Comparison of ENCODE assay signal across 15 cellular contexts in the genomic region with DNA sequence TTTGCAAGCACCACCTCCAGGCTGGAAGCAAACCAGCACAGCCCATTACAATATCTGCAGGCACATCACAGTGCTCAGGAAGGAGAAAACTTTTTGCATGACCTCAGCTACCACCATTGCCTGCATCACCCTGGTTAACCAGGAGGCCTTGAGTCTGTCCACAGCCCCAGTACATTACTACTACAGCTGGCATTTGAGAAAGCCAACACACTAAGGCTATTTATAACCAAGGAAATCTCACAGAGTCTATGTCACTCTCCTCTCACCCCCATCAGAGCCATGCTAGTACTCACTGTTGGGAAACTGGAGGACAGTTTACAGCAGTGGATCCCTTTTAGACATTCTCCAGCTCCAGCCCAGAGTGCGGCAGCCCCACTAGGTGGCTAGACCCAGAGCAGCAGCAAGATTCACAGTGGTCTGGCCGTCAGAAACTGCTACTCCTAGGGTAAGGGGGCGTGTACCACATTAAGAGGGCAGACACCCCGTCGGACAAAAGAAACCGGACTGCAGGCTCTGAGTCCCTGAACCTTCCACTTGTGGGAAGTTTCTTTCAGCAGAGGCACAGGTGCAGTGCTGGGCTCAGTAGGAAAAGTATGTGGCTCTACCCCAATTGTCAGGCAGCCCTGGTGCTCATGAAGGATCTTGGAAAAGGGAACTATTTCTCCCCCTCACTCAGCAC. TPM values are rescaled to one million over a fixed set of nuclear protein-coding genes. Genes with fewer than 3 reads are reported as not detected.
DNase-seq lines count a peak whose midpoint lies in the region; TF ChIP-seq lines count a peak whose summit lies in the region.
"Had no signal": no experiment of that assay in that cellular context is flagged by ENCODE, and none has a peak within 500 bp of the region (broad histone marks: within the 10 kb centered on the region; RNA-seq: fewer than 3 reads in every experiment).

No MANE protein-coding gene starts in this region.

- no peaks in the 10 kb centered on the region for H3K27me3 Mint-ChIP-seq in HFFc6 (ENCODE audit: insufficient read depth)
- H3K27me3 Mint-ChIP-seq: activated T-cell treated with anti-CD3 and anti-CD28 coated beads, Interleukin-2, amount 50 U/mL, for 24 hours; B cell had no signal

- no peaks in the 10 kb centered on the region for H3K9me3 ChIP-seq in left ventricle myocardium inferior (replicated peaks)
- H3K9me3 ChIP-seq: upper lobe of left lung had no signal

- peak overlapping the region; percentile 39 for H3K27ac ChIP-seq in left ventricle myocardium inferior (replicated peaks)
- H3K27ac ChIP-seq: upper lobe of left lung had no signal

- peaks cover 65% of the 10 kb centered on the region for H3K4me1 Mint-ChIP-seq in HFFc6 (ENCODE audit: low read depth)

- no peak overlapping the region for H3K4me3 ChIP-seq in AG09309 (ENCODE audit: control insufficient read depth, low read depth, low read length)
- H3K4me3 ChIP-seq in left ventricle myocardium inferior: no peak overlapping the region
- H3K4me3 ChIP-seq: upper lobe of left lung had no signal

- no peaks in the 10 kb centered on the region for H3K9me3 Mint-ChIP-seq in HFFc6

- no peaks in the 10 kb centered on the region for H3K36me3 ChIP-seq in left ventricle myocardium inferior
- H3K36me3 ChIP-seq: upper lobe of left lung had no signal

- DNase-seq in AG09309 (ENCODE audit: low read depth) (peak; percentile 46), HFFc6 (peak; percentile 88), amniotic epithelial cell (ENCODE audit: low read depth) (peak; percentile 90), left ventricle myocardium inferior (no peak), SIG-M5 treated with dmso at 0.1 percent for 504 hours (lab: John Stamatoyannopoulos, UW; ENCODE audit: unreplicated experiment) (no peak), occipital lobe (lab: John Stamatoyannopoulos, UW) (no peak), DMS53 treated with DMSO at 0.1 percent for 48 hours (lab: John Stamatoyannopoulos, UW; ENCODE audit: unreplicated experiment) (no peak)
- DNase-seq in stimulated activated CD4-positive, alpha-beta T cell treated with anti-CD3 and anti-CD28 coated beads, Interleukin-2, amount 100 ng/mL, for 48 hours: no peak
- DNase-seq: activated T-cell treated with anti-CD3 and anti-CD28 coated beads, Interleukin-2, amount 50 U/mL, for 24 hours; H7; kidney glomerular epithelial cell; NCI-H2171; upper lobe of left lung had no signal

- H3K4me3 Mint-ChIP-seq in HFFc6: peak overlapping the region; percentile 61
- H3K4me3 Mint-ChIP-seq: activated T-cell treated with anti-CD3 and anti-CD28 coated beads, Interleukin-2, amount 50 U/mL, for 24 hours; B cell had no signal

- no peaks in the 10 kb centered on the region for H3K27me3 ChIP-seq in left ventricle myocardium inferior (ENCODE audit: low read depth)
- H3K27me3 ChIP-seq: upper lobe of left lung had no signal

- intact Hi-C loops in left ventricle myocardium inferior (cut with micrococcal nuclease): no loop called here

- peak overlapping the region; percentile 84 for H3K27ac Mint-ChIP-seq in HFFc6
- H3K27ac Mint-ChIP-seq: activated T-cell treated with anti-CD3 and anti-CD28 coated beads, Interleukin-2, amount 50 U/mL, for 24 hours; B cell had no signal

- H3K4me1 ChIP-seq in left ventricle myocardium inferior: peaks cover 7% of the 10 kb centered on the region
- H3K4me1 ChIP-seq: upper lobe of left lung had no signal

- peaks cover 18% of the 10 kb centered on the region for H3K36me3 Mint-ChIP-seq in HFFc6 (ENCODE audit: low read depth)

- TF ChIP-seq CTCF in AG09309 (IDR thresholded peaks at IDR 0.05; ENCODE audit: control insufficient read depth, insufficient read depth, low read depth, low read length, missing control alignments): no peak
- TF ChIP-seq CTCF in HFFc6 (IDR thresholded peaks at IDR 0.05): no peak
- TF ChIP-seq CTCF in left ventricle myocardium inferior (IDR thresholded peaks at IDR 0.05; ENCODE audit: borderline replicate concordance): no peak

RNA-seq across cellular contexts. Expression of gene CEP128, which starts 14.7 kb away (rescaled TPM):
- total RNA-seq in HFFc6 (2021; fragmentation: NEBNext Ultra II Directional; extraction: Animal tissue kit (Norgen Biotek cat#: 25700)): 10 to 100 TPM in 1 of 6 experiments, 1 to 10 TPM in 5; 4.8 to 10.3 (median 8.8) TPM
- total RNA-seq in left ventricle myocardium inferior (2.3 TPM), occipital lobe (38.2 TPM)

RNA-seq across cellular contexts. Expression of gene TSHR, which starts 28.6 kb away (rescaled TPM):
- not detected for total RNA-seq in HFFc6 (2021; fragmentation: NEBNext Ultra II Directional; extraction: Animal tissue kit (Norgen Biotek cat#: 25700))
- total RNA-seq in left ventricle myocardium inferior (not detected), occipital lobe (under 0.01 TPM)
- total RNA-seq: dermis microvascular lymphatic vessel endothelial cell, H7 had no signal

Comparison
In these comparisons a context has a peak if more than half of its experiments do, and no peak if none do; other contexts are left out.
1. DNase-seq: peak in AG09309 (single experiment), HFFc6 (single experiment) and amniotic epithelial cell (single experiment); none in left ventricle myocardium inferior (single experiment), SIG-M5 treated with dmso at 0.1 percent for 504 hours (single experiment), occipital lobe (single experiment), DMS53 treated with DMSO at 0.1 percent for 48 hours (single experiment) and stimulated activated CD4-positive, alpha-beta T cell treated with anti-CD3 and anti-CD28 coated beads, Interleukin-2, amount 100 ng/mL, for 48 hours (0 of 2).